In genomic region chr6:81727876-81728517, GRCh38 we compare ENCODE assay signal across 16 cellular contexts. TPM values are rescaled to one million over a fixed set of nuclear protein-coding genes. Genes with fewer than 3 reads are reported as not detected.
DNase-seq lines count a peak whose midpoint lies in the region; ATAC-seq and TF ChIP-seq lines count a peak whose summit lies in the region.
"Had no signal": no experiment of that assay in that cellular context is flagged by ENCODE, and none has a peak within 500 bp of the region (broad histone marks: within the 10 kb centered on the region; RNA-seq: fewer than 3 reads in every experiment).

No MANE protein-coding gene starts in this region.

- no peaks in the 10 kb centered on the region for H3K9me3 Mint-ChIP-seq in activated CD8-positive, alpha-beta T cell treated with anti-CD3 and anti-CD28 coated beads for 36 hours
- H3K9me3 Mint-ChIP-seq in activated CD8-positive, alpha-beta T cell treated with anti-CD3 and anti-CD28 coated beads, Interleukin-2, amount 10 ng/mL, durations not matched to agents 7 days and 5 days (ENCODE audit: insufficient read depth) = no peaks in the 10 kb centered on the region
- H3K9me3 Mint-ChIP-seq: CD8-positive, alpha-beta T cell; dendritic cell treated with granulocyte-macrophage colony-stimulating factor and Interleukin-4, amounts not matched to agents 40 ng/mL and 50 ng/mL, for 4 days; natural killer cell treated with Interleukin-12 subunit alpha and Interleukin-12 subunit beta and Interleukin-15 and Interleukin-18, amount 100 ng/mL, for 72 hours had no signal

- peak; percentile 45 for ATAC-seq in activated CD8-positive, alpha-beta T cell treated with anti-CD3 and anti-CD28 coated beads for 36 hours
- no peak for ATAC-seq in activated CD8-positive, alpha-beta T cell treated with anti-CD3 and anti-CD28 coated beads, Interleukin-2, amount 10 ng/mL, durations not matched to agents 7 days and 5 days
- ATAC-seq in GM18868 (IDR thresholded peaks at IDR 0.05; ENCODE audit: unreplicated experiment) (peak; percentile 92), HG03439 (IDR thresholded peaks at IDR 0.05; ENCODE audit: unreplicated experiment) (peak; percentile 93)
- ATAC-seq: A549; CD8-positive, alpha-beta T cell; HCT116; left lung; natural killer cell treated with Interleukin-12 subunit alpha and Interleukin-12 subunit beta and Interleukin-15 and Interleukin-18, amount 100 ng/mL, for 72 hours had no signal

- peak; percentile 4 for DNase-seq in activated CD8-positive, alpha-beta T cell treated with anti-CD3 and anti-CD28 coated beads for 36 hours
- DNase-seq in activated CD8-positive, alpha-beta T cell treated with anti-CD3 and anti-CD28 coated beads, Interleukin-2, amount 10 ng/mL, durations not matched to agents 7 days and 5 days = no peak
- DNase-seq in cerebellar nuclear complex (lab: John Stamatoyannopoulos, UW) (peak; percentile 5 to 49), NCI-H345 treated with DMSO at 0.1 percent for 48 hours (lab: John Stamatoyannopoulos, UW; ENCODE audit: unreplicated experiment) (no peak), islet precursor cell (no peak), NCI-H524 treated with DMSO at 0.1 percent for 48 hours (lab: John Stamatoyannopoulos, UW) (no peak)
- DNase-seq: CD8-positive, alpha-beta T cell; hypothalamus; left lung; retina had no signal

- H3K27ac Mint-ChIP-seq in activated CD8-positive, alpha-beta T cell treated with anti-CD3 and anti-CD28 coated beads for 36 hours = no peak overlapping the region
- H3K27ac Mint-ChIP-seq in activated CD8-positive, alpha-beta T cell treated with anti-CD3 and anti-CD28 coated beads, Interleukin-2, amount 10 ng/mL, durations not matched to agents 7 days and 5 days = no peak overlapping the region
- H3K27ac Mint-ChIP-seq: CD8-positive, alpha-beta T cell; dendritic cell treated with granulocyte-macrophage colony-stimulating factor and Interleukin-4, amounts not matched to agents 40 ng/mL and 50 ng/mL, for 4 days; natural killer cell treated with Interleukin-12 subunit alpha and Interleukin-12 subunit beta and Interleukin-15 and Interleukin-18, amount 100 ng/mL, for 72 hours had no signal

- H3K4me1 Mint-ChIP-seq in activated CD8-positive, alpha-beta T cell treated with anti-CD3 and anti-CD28 coated beads for 36 hours (ENCODE audit: low read depth) = peaks cover 4% of the 10 kb centered on the region
- H3K4me1 Mint-ChIP-seq in activated CD8-positive, alpha-beta T cell treated with anti-CD3 and anti-CD28 coated beads, Interleukin-2, amount 10 ng/mL, durations not matched to agents 7 days and 5 days (ENCODE audit: low read depth) = no peaks in the 10 kb centered on the region

- H3K36me3 Mint-ChIP-seq in activated CD8-positive, alpha-beta T cell treated with anti-CD3 and anti-CD28 coated beads for 36 hours (ENCODE audit: low read depth) = no peaks in the 10 kb centered on the region
- H3K36me3 Mint-ChIP-seq in activated CD8-positive, alpha-beta T cell treated with anti-CD3 and anti-CD28 coated beads, Interleukin-2, amount 10 ng/mL, durations not matched to agents 7 days and 5 days (ENCODE audit: low read depth) = no peaks in the 10 kb centered on the region
- H3K36me3 Mint-ChIP-seq: CD8-positive, alpha-beta T cell; natural killer cell treated with Interleukin-12 subunit alpha and Interleukin-12 subunit beta and Interleukin-15 and Interleukin-18, amount 100 ng/mL, for 72 hours had no signal

- H3K27me3 Mint-ChIP-seq in activated CD8-positive, alpha-beta T cell treated with anti-CD3 and anti-CD28 coated beads for 36 hours = peaks cover 2% of the 10 kb centered on the region
- no peaks in the 10 kb centered on the region for H3K27me3 Mint-ChIP-seq in activated CD8-positive, alpha-beta T cell treated with anti-CD3 and anti-CD28 coated beads, Interleukin-2, amount 10 ng/mL, durations not matched to agents 7 days and 5 days (ENCODE audit: low read depth)
- H3K27me3 Mint-ChIP-seq: dendritic cell treated with granulocyte-macrophage colony-stimulating factor and Interleukin-4, amounts not matched to agents 40 ng/mL and 50 ng/mL, for 4 days; natural killer cell treated with Interleukin-12 subunit alpha and Interleukin-12 subunit beta and Interleukin-15 and Interleukin-18, amount 100 ng/mL, for 72 hours had no signal

- no peak overlapping the region for H3K4me3 Mint-ChIP-seq in activated CD8-positive, alpha-beta T cell treated with anti-CD3 and anti-CD28 coated beads for 36 hours
- no peak overlapping the region for H3K4me3 Mint-ChIP-seq in activated CD8-positive, alpha-beta T cell treated with anti-CD3 and anti-CD28 coated beads, Interleukin-2, amount 10 ng/mL, durations not matched to agents 7 days and 5 days
- H3K4me3 Mint-ChIP-seq: CD8-positive, alpha-beta T cell; dendritic cell treated with granulocyte-macrophage colony-stimulating factor and Interleukin-4, amounts not matched to agents 40 ng/mL and 50 ng/mL, for 4 days; natural killer cell treated with Interleukin-12 subunit alpha and Interleukin-12 subunit beta and Interleukin-15 and Interleukin-18, amount 100 ng/mL, for 72 hours had no signal

- TF ChIP-seq CTCF in activated CD8-positive, alpha-beta T cell treated with anti-CD3 and anti-CD28 coated beads for 36 hours (IDR thresholded peaks at IDR 0.05) = no peak

- POLR2A ChIA-PET in activated CD8-positive, alpha-beta T cell treated with anti-CD3 and anti-CD28 coated beads for 36 hours (lab: Charles Lee) = no interaction called here
- POLR2A ChIA-PET in activated CD8-positive, alpha-beta T cell treated with anti-CD3 and anti-CD28 coated beads, Interleukin-2, amount 10 ng/mL, durations not matched to agents 7 days and 5 days (lab: Charles Lee) = no interaction called here

- CTCF ChIA-PET in activated CD8-positive, alpha-beta T cell treated with anti-CD3 and anti-CD28 coated beads for 36 hours (lab: Charles Lee) = interaction anchor here (1.2 kb wide), 1 partner anchor 15 kb away, joined by 4 read pairs; no protein-coding TSS in a partner anchor
- CTCF ChIA-PET in activated CD8-positive, alpha-beta T cell treated with anti-CD3 and anti-CD28 coated beads, Interleukin-2, amount 10 ng/mL, durations not matched to agents 7 days and 5 days (lab: Charles Lee) = no interaction called here

- intact Hi-C loops in activated CD8-positive, alpha-beta T cell treated with anti-CD3 and anti-CD28 coated beads for 36 hours (cut with micrococcal nuclease) = no loop called here

RNA-seq across cellular contexts. Expression of gene TENT5A, which starts 24.5 kb away (rescaled TPM):
- total RNA-seq in activated CD8-positive, alpha-beta T cell treated with anti-CD3 and anti-CD28 coated beads for 36 hours = 1 to 10 TPM; 1.1 to 1.2 TPM
- 1 to 10 TPM; 1.7 to 1.9 TPM for total RNA-seq in activated CD8-positive, alpha-beta T cell treated with anti-CD3 and anti-CD28 coated beads, Interleukin-2, amount 10 ng/mL, durations not matched to agents 7 days and 5 days

Comparison
In these comparisons a context has a peak if more than half of its experiments do, and no peak if none do; other contexts are left out.
1. DNase-seq: peak in activated CD8-positive, alpha-beta T cell treated with anti-CD3 and anti-CD28 coated beads for 36 hours (single experiment) and cerebellar nuclear complex (2 of 2); none in activated CD8-positive, alpha-beta T cell treated with anti-CD3 and anti-CD28 coated beads, Interleukin-2, amount 10 ng/mL, durations not matched to agents 7 days and 5 days (single experiment), NCI-H345 treated with DMSO at 0.1 percent for 48 hours (single experiment), islet precursor cell (single experiment) and NCI-H524 treated with DMSO at 0.1 percent for 48 hours (single experiment).